18 cellular contexts compared by ENCODE assay signal in genomic region chr15:64560998-64561397, GRCh38.
"Had no signal": no experiment of that assay in that cellular context is flagged by ENCODE, and none has a peak within 500 bp of the region (broad histone marks: within the 10 kb centered on the region; RNA-seq: fewer than 3 reads in every experiment).

No MANE protein-coding gene starts in this region.

- H3K4me1 ChIP-seq: foreskin keratinocyte, lower lobe of right lung had no signal

- H3K27me3 ChIP-seq: body of pancreas, foreskin keratinocyte had no signal

- H3K4me3 Mint-ChIP-seq: activated naive CD4-positive, alpha-beta T cell treated with anti-CD3 and anti-CD28 coated beads, Interleukin-2, amount 10 ng/mL, durations not matched to agents 7 days and 5 days; dendritic cell treated with granulocyte-macrophage colony-stimulating factor and Interleukin-4, amounts not matched to agents 40 ng/mL and 50 ng/mL, for 4 days; immature natural killer cell; mesothelial cell of epicardium had no signal

- H3K9me3 Mint-ChIP-seq: activated naive CD4-positive, alpha-beta T cell treated with anti-CD3 and anti-CD28 coated beads, Interleukin-2, amount 10 ng/mL, durations not matched to agents 7 days and 5 days; dendritic cell treated with granulocyte-macrophage colony-stimulating factor and Interleukin-4, amounts not matched to agents 40 ng/mL and 50 ng/mL, for 4 days; immature natural killer cell; mesothelial cell of epicardium had no signal

- H3K27me3 Mint-ChIP-seq: activated naive CD4-positive, alpha-beta T cell treated with anti-CD3 and anti-CD28 coated beads, Interleukin-2, amount 10 ng/mL, durations not matched to agents 7 days and 5 days; dendritic cell treated with granulocyte-macrophage colony-stimulating factor and Interleukin-4, amounts not matched to agents 40 ng/mL and 50 ng/mL, for 4 days had no signal

- ATAC-seq: body of pancreas, foreskin keratinocyte, lower lobe of right lung had no signal

- H3K36me3 ChIP-seq: lower lobe of right lung, thoracic aorta had no signal

- H3K9me3 ChIP-seq: body of pancreas, lower lobe of right lung, thoracic aorta had no signal

- H3K4me3 ChIP-seq: body of pancreas, lower lobe of right lung, thoracic aorta had no signal

- H3K27ac ChIP-seq: body of pancreas, foreskin keratinocyte, lower lobe of right lung, thoracic aorta, VCaP had no signal

- DNase-seq: activated CD4-positive, alpha-beta T cell treated with anti-CD3 and anti-CD28 coated beads for 48 hours; activated naive CD4-positive, alpha-beta T cell treated with anti-CD3 and anti-CD28 coated beads, Interleukin-2, amount 10 ng/mL, durations not matched to agents 7 days and 5 days; amniotic stem cell; body of pancreas; effector memory CD4-positive, alpha-beta T cell; foreskin keratinocyte; head of caudate nucleus; immature natural killer cell; lower lobe of right lung; posterior cingulate gyrus; retina; stimulated activated CD4-positive, alpha-beta T cell treated with anti-CD3 and anti-CD28 coated beads, Interleukin-12 subunit alpha, Interleukin-12 subunit beta, amount 100 ng/mL, for 4 hours; stimulated activated CD4-positive, alpha-beta T cell treated with anti-CD3 and anti-CD28 coated beads, Interleukin-2, amount 100 ng/mL, for 24 hours; T-helper 9 cell had no signal

- H3K27ac Mint-ChIP-seq: activated naive CD4-positive, alpha-beta T cell treated with anti-CD3 and anti-CD28 coated beads, Interleukin-2, amount 10 ng/mL, durations not matched to agents 7 days and 5 days; dendritic cell treated with granulocyte-macrophage colony-stimulating factor and Interleukin-4, amounts not matched to agents 40 ng/mL and 50 ng/mL, for 4 days had no signal
